Comparison of ENCODE assay signal across 15 cellular contexts in the genomic region with DNA sequence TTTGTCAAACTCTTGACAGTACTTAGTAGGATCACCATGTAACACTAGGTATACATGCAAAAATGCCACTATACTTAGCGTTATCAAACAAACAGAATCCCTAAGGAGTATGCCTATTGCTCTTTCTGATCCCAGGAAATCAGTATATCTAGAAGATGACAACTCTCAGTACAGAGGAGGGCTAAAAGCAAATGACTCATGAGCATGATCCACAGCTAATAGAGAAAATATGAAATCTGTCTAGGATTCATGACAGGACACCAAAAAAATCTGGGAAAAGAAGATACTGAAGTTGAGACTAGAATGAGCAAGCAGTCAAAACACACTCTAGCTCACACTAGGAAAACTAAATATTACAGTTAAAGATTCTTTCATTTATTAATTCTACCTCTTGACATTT.
A peak's percentile ranks its signal among the peaks of the same experiment; 100 is the strongest.
DNase-seq lines count a peak whose midpoint lies in the region; ATAC-seq, FAIRE-seq and TF ChIP-seq lines count a peak whose summit lies in the region.
"Had no signal": no experiment of that assay in that cellular context is flagged by ENCODE, and none has a peak within 500 bp of the region (broad histone marks: within the 10 kb centered on the region; RNA-seq: fewer than 3 reads in every experiment).

No MANE protein-coding gene starts in this region.

- H3K4me2 ChIP-seq in mammary epithelial cell (ENCODE audit: insufficient read depth, low read depth, low read length) = no peak overlapping the region
- H3K4me2 ChIP-seq: BLaER1 had no signal

- no peak for ATAC-seq in activated CD8-positive, alpha-beta T cell treated with anti-CD3 and anti-CD28 coated beads for 36 hours
- ATAC-seq in GM19455 (IDR thresholded peaks at IDR 0.05; ENCODE audit: unreplicated experiment) (no peak), left ventricle myocardium superior (no peak)
- ATAC-seq: upper lobe of right lung had no signal

- POLR2A ChIA-PET in activated CD8-positive, alpha-beta T cell treated with anti-CD3 and anti-CD28 coated beads for 36 hours (lab: Charles Lee) = interaction anchor here (0.8 kb wide), 1 partner anchor 13 kb away, joined by 3 read pairs; no protein-coding TSS in a partner anchor

- WGBS in mammary epithelial cell (ENCODE audit: low coverage, missing lambda C conversion rate) = 100% methylated on average over 1 of the region's 1 CpG

- H3K4me1 ChIP-seq in mammary epithelial cell (ENCODE audit: insufficient read depth, low read length) (peaks cover 12% of the 10 kb centered on the region), breast epithelium (no peaks in the 10 kb centered on the region)
- H3K4me1 ChIP-seq: ascending aorta had no signal

- peaks cover 76% of the 10 kb centered on the region for H3K4me1 Mint-ChIP-seq in activated CD8-positive, alpha-beta T cell treated with anti-CD3 and anti-CD28 coated beads for 36 hours (ENCODE audit: low read depth)

- no peaks in the 10 kb centered on the region for H3K9me3 Mint-ChIP-seq in activated CD8-positive, alpha-beta T cell treated with anti-CD3 and anti-CD28 coated beads for 36 hours
- H3K9me3 Mint-ChIP-seq: nephron progenitor cell had no signal

- H3K4me3 ChIP-seq in mammary epithelial cell (replicated peaks in 1 of 3; ENCODE audit: insufficient read depth in 1 of 3, low read depth in 2 of 3, low read length in 3 of 3) (no peak overlapping the region), breast epithelium (no peak overlapping the region), fibroblast of mammary gland (ENCODE audit: control insufficient read depth, low read depth, low read length) (no peak overlapping the region)
- H3K4me3 ChIP-seq: ascending aorta, BLaER1, upper lobe of right lung had no signal

- H3K9me3 ChIP-seq in mammary epithelial cell (replicated peaks; ENCODE audit: insufficient read depth, low read length) = no peaks in the 10 kb centered on the region
- H3K9me3 ChIP-seq in breast epithelium = no peaks in the 10 kb centered on the region
- H3K9me3 ChIP-seq: ascending aorta, BLaER1, upper lobe of right lung had no signal

- H3K36me3 ChIP-seq in mammary epithelial cell (ENCODE audit: insufficient read depth, low read length) = no peaks in the 10 kb centered on the region
- H3K36me3 ChIP-seq in breast epithelium = peaks cover 5% of the 10 kb centered on the region

- FAIRE-seq in GM12891 (lab: Jason Lieb, UNC) = no peak

- in situ Hi-C loops in mammary epithelial cell (cut with MboI; ENCODE audit: low sequenced_read_pairs in 2 of 2) = no loop called here

- peaks cover 48% of the 10 kb centered on the region for H3K36me3 Mint-ChIP-seq in activated CD8-positive, alpha-beta T cell treated with anti-CD3 and anti-CD28 coated beads for 36 hours (ENCODE audit: low read depth)

- H3K27ac Mint-ChIP-seq in activated CD8-positive, alpha-beta T cell treated with anti-CD3 and anti-CD28 coated beads for 36 hours = peak overlapping the region; percentile 62
- H3K27ac Mint-ChIP-seq: nephron progenitor cell had no signal

- H3K9ac ChIP-seq in mammary epithelial cell (ENCODE audit: insufficient read depth, low read length) = no peak overlapping the region
- H3K9ac ChIP-seq: BLaER1 had no signal

- TF ChIP-seq CTCF in mammary epithelial cell (conservative IDR thresholded peaks at IDR 0.05 in 1 of 2, IDR thresholded peaks at IDR 0.05 in 1 of 2; ENCODE audit: extremely low read depth in 1 of 2, insufficient read depth in 1 of 2, low read depth in 1 of 2, low read length in 2 of 2) (no peak), breast epithelium (IDR thresholded peaks at IDR 0.05) (no peak), fibroblast of mammary gland (conservative IDR thresholded peaks at IDR 0.05; ENCODE audit: control insufficient read depth, insufficient read depth, low read depth, low read length) (no peak)
- no peak for TF ChIP-seq CTCF in activated CD8-positive, alpha-beta T cell treated with anti-CD3 and anti-CD28 coated beads for 36 hours (IDR thresholded peaks at IDR 0.05)

- H3K27me3 ChIP-seq in mammary epithelial cell (ENCODE audit: insufficient read depth, low read length) (no peaks in the 10 kb centered on the region), breast epithelium (no peaks in the 10 kb centered on the region)
- H3K27me3 ChIP-seq: ascending aorta, BLaER1, upper lobe of right lung had no signal

- no peak overlapping the region for H2AFZ ChIP-seq in mammary epithelial cell (ENCODE audit: low read depth, low read length)

- H3K27ac ChIP-seq in mammary epithelial cell (ENCODE audit: insufficient read depth, low read depth, low read length) (no peak overlapping the region), breast epithelium (no peak overlapping the region)
- H3K27ac ChIP-seq: ascending aorta, BLaER1, upper lobe of right lung had no signal

- dilution Hi-C loops in mammary epithelial cell (cut with HindIII; ENCODE audit: low sequenced_read_pairs) = no loop called here

- no peaks in the 10 kb centered on the region for H3K27me3 Mint-ChIP-seq in activated CD8-positive, alpha-beta T cell treated with anti-CD3 and anti-CD28 coated beads for 36 hours

- peak overlapping the region; percentile 8 for H3K4me3 Mint-ChIP-seq in activated CD8-positive, alpha-beta T cell treated with anti-CD3 and anti-CD28 coated beads for 36 hours
- H3K4me3 Mint-ChIP-seq: nephron progenitor cell had no signal

- H4K20me1 ChIP-seq in mammary epithelial cell (ENCODE audit: insufficient read depth, low read length) = no peaks in the 10 kb centered on the region
- H4K20me1 ChIP-seq: BLaER1 had no signal

- CTCF ChIA-PET in mammary epithelial cell (lab: Charles Lee; ENCODE audit: low non-redundant PET) = no interaction called here
- CTCF ChIA-PET in activated CD8-positive, alpha-beta T cell treated with anti-CD3 and anti-CD28 coated beads for 36 hours (lab: Charles Lee) = interaction anchor here (1.9 kb wide), 1 partner anchor 13 kb away, joined by 6 read pairs; no protein-coding TSS in a partner anchor

- H3K79me2 ChIP-seq in mammary epithelial cell (ENCODE audit: insufficient read depth, low read length) = peaks cover 4% of the 10 kb centered on the region

- DNase-seq in mammary epithelial cell (peak; percentile 53), breast epithelium (ENCODE audit: low spot score in 2 of 2) (no peak), fibroblast of mammary gland (ENCODE audit: low read depth) (peak; percentile 78), stromal cell of bone marrow (ENCODE audit: low read depth) (peak; percentile 57), GM12891 (ENCODE audit: insufficient read length, low spot score) (no peak), left ventricle myocardium superior (no peak)
- DNase-seq in activated CD8-positive, alpha-beta T cell treated with anti-CD3 and anti-CD28 coated beads for 36 hours = no peak
- DNase-seq: activated CD4-positive, alpha-beta T cell treated with anti-CD3 and anti-CD28 coated beads for 4 hours; NCI-H1436; NCI-H82; nephron progenitor cell; upper lobe of right lung had no signal

- BruUV-seq in mammary epithelial cell (replicated peaks; lab: Mats Ljungman, UMichigan) = no TSS peak

- no peak for TF ChIP-seq POLR2A in breast epithelium (IDR thresholded peaks at IDR 0.05)
- TF ChIP-seq POLR2A in GM12891 (IDR thresholded peaks at IDR 0.05; ENCODE audit: low read depth, low read length) = no peak

- intact Hi-C loops in mammary epithelial cell (cut with micrococcal nuclease) (no loop called here), breast epithelium (cut with DNase I; ENCODE audit: low total_unique reads) (no loop called here), left ventricle myocardium superior (cut with micrococcal nuclease) (no loop called here)
- intact Hi-C loops in activated CD8-positive, alpha-beta T cell treated with anti-CD3 and anti-CD28 coated beads for 36 hours (cut with micrococcal nuclease) = no loop called here

TF ChIP-seq in GM12891, 5 proteins besides CTCF, POLR2A, EP300 and RAD21:
- TF ChIP-seq POU2F2 (IDR thresholded peaks at IDR 0.05; ENCODE audit: low read depth, low read length) = no peak
- no peak for TF ChIP-seq SPI1 (IDR thresholded peaks at IDR 0.05; ENCODE audit: low read depth, low read length)
- no peak for TF ChIP-seq POLR2AphosphoS5 (IDR thresholded peaks at IDR 0.05; ENCODE audit: low read depth, low read length)
- no peak for TF ChIP-seq PAX5 (IDR thresholded peaks at IDR 0.05; ENCODE audit: insufficient read depth, low read length, severe bottlenecking)
- no peak for TF ChIP-seq TAF1 (IDR thresholded peaks at IDR 0.05; ENCODE audit: low read depth, low read length)

Comparison
In these comparisons a context has a peak if more than half of its experiments do, and no peak if none do; other contexts are left out.
1. DNase-seq: peak in mammary epithelial cell (single experiment), fibroblast of mammary gland (single experiment) and stromal cell of bone marrow (single experiment); none in breast epithelium (0 of 2), activated CD8-positive, alpha-beta T cell treated with anti-CD3 and anti-CD28 coated beads for 36 hours (single experiment), GM12891 (single experiment) and left ventricle myocardium superior (single experiment).